ENCODE assay signal across 17 cellular contexts in the genomic region with DNA sequence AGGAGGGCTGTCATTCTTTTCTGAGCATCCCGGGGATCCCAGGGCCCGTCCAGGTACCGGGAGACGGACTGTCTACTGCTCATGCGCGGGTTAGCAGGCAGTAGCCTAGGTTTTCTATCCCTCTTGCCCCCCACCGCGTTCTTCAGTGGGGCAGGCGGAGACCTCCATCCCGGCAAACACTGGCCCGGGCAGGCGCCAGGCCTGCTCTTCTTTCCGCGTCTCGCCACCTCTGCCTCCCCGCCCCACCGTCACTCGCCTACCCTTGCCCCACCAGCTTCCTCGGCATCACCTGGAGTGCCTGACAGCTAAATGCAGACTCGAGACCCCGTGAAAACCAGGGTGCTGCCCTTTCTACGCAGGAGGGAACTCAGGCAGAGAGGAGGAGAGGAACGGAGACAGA.
"Had no signal": no experiment of that assay in that cellular context is flagged by ENCODE, and none has a peak within 500 bp of the region (broad histone marks: within the 10 kb centered on the region; RNA-seq: fewer than 3 reads in every experiment).

No MANE protein-coding gene starts in this region.

- H3K4me1 Mint-ChIP-seq: endodermal cell, WTC11 had no signal

- DNase-seq: activated CD4-positive, alpha-beta T cell treated with anti-CD3 and anti-CD28 coated beads for 48 hours; activated CD8-positive, alpha-beta memory T cell treated with anti-CD3 and anti-CD28 coated beads, Interleukin-2, amount 50 U/mL, for 4 hours; activated CD8-positive, alpha-beta T cell treated with anti-CD3 and anti-CD28 coated beads, Interleukin-2, amount 10 ng/mL, durations not matched to agents 7 days and 5 days; dorsolateral prefrontal cortex; endodermal cell; gastrocnemius medialis; islet precursor cell; left lung; mammary epithelial cell; naive thymus-derived CD4-positive, alpha-beta T cell; stimulated activated CD4-positive, alpha-beta T cell treated with anti-CD3 and anti-CD28 coated beads, Interleukin-12 subunit alpha, Interleukin-12 subunit beta, amount 100 ng/mL, for 4 hours; stimulated activated CD4-positive, alpha-beta T cell treated with anti-CD3 and anti-CD28 coated beads, Interleukin-2, amount 100 ng/mL, for 24 hours; T-helper 2 cell; thyroid gland had no signal

- ATAC-seq: activated CD8-positive, alpha-beta T cell treated with anti-CD3 and anti-CD28 coated beads, Interleukin-2, amount 10 ng/mL, durations not matched to agents 7 days and 5 days; gastrocnemius medialis; left lung; naive thymus-derived CD4-positive, alpha-beta T cell; pancreas; WTC11 had no signal

- H3K4me3 Mint-ChIP-seq: activated CD8-positive, alpha-beta T cell treated with anti-CD3 and anti-CD28 coated beads, Interleukin-2, amount 10 ng/mL, durations not matched to agents 7 days and 5 days; endodermal cell; WTC11 had no signal

- H3K27ac Mint-ChIP-seq: activated CD8-positive, alpha-beta T cell treated with anti-CD3 and anti-CD28 coated beads, Interleukin-2, amount 10 ng/mL, durations not matched to agents 7 days and 5 days; activated T-helper 2 cell treated with anti-CD3 and anti-CD28 coated beads, Interferon-gamma antibody, Interleukin-2, Interleukin-4, amounts not matched to agents 10 μg/mL and 5 μg/mL and 100 μg/mL, durations not matched to agents 14 hours and 24 hours and 36 hours; endodermal cell; naive thymus-derived CD4-positive, alpha-beta T cell; WTC11 had no signal
